7 cellular contexts compared by ENCODE assay signal in genomic region chr1:218339267-218339831, GRCh38. TPM values are rescaled to one million over a fixed set of nuclear protein-coding genes. Genes with fewer than 3 reads are reported as not detected.
DNase-seq lines count a peak whose midpoint lies in the region; ATAC-seq and TF ChIP-seq lines count a peak whose summit lies in the region.

No MANE protein-coding gene starts in this region.

- CTCF ChIA-PET in MCF 10A (lab: Yijun Ruan, JAX): interaction anchor here (0.6 to 3.9 kb wide), 36 partner anchors 9 to 1472 kb away, joined by 3 to 71 read pairs (median 3); no protein-coding TSS in a partner anchor

- no TSS peak for BruUV-seq in MCF 10A (replicated peaks; lab: Mats Ljungman, UMichigan)

- no peaks in the 10 kb centered on the region for H3K9me3 ChIP-seq in neural cell (ENCODE audit: low read length)

- TF ChIP-seq CTCF in GM12872 (IDR thresholded peaks at IDR 0.05; ENCODE audit: insufficient read depth, low read depth, low read length) (peak; percentile 59; the same call in 2 of the 3 replicates), MCF 10A (IDR thresholded peaks at IDR 0.05; ENCODE audit: unreplicated experiment) (peak; percentile 90), neural cell (IDR thresholded peaks at IDR 0.05; ENCODE audit: poor library complexity, severe bottlenecking) (peak; percentile 83)

- H4K20me1 ChIP-seq in neural cell (ENCODE audit: insufficient read depth): no peaks in the 10 kb centered on the region

- no peak overlapping the region for H3K9ac ChIP-seq in neural cell (ENCODE audit: low read length)

- no peak overlapping the region for H2AFZ ChIP-seq in neural cell (ENCODE audit: low read depth, low read length)

- H3K27me3 ChIP-seq in neural cell (ENCODE audit: insufficient read depth, low read depth, low read length): no peaks in the 10 kb centered on the region

- H3K4me2 ChIP-seq in neural cell (ENCODE audit: low read length): no peak overlapping the region

- no peak overlapping the region for H3K27ac Mint-ChIP-seq in MCF 10A (ENCODE audit: low read depth, unreplicated experiment)

- POLR2A ChIA-PET in MCF 10A (lab: Yijun Ruan, JAX): interaction anchor here (0.6 to 2.1 kb wide), 9 partner anchors 15 to 1484 kb away, joined by 3 to 13 read pairs (median 3); no protein-coding TSS in a partner anchor

- no peak overlapping the region for H3K4me3 ChIP-seq in neural cell (ENCODE audit: low read length)

- H3K36me3 ChIP-seq in neural cell (ENCODE audit: insufficient read depth, low read length): no peaks in the 10 kb centered on the region

- ATAC-seq in stimulated activated naive CD8-positive, alpha-beta T cell treated with anti-CD3 and anti-CD28 coated beads, Interleukin-15, Interleukin-2, amounts not matched to agents 100 U/mL and 50 U/mL, for 24 hours: no peak
- ATAC-seq in GM21528 (IDR thresholded peaks at IDR 0.05; ENCODE audit: low FRiP score, unreplicated experiment): no peak

- intact Hi-C loops in MCF 10A (cut with micrococcal nuclease): loop anchor here (1.0 to 2.0 kb wide), 4 partner anchors 182 to 728 kb away; no protein-coding TSS in a partner anchor

- no peaks in the 10 kb centered on the region for H3K4me1 Mint-ChIP-seq in MCF 10A (ENCODE audit: insufficient read depth, unreplicated experiment)

- H3K79me2 ChIP-seq in neural cell (replicated peaks; ENCODE audit: insufficient read depth, low read length): no peaks in the 10 kb centered on the region

- no peak for TF ChIP-seq EP300 in neural cell (conservative IDR thresholded peaks at IDR 0.05; ENCODE audit: poor library complexity, severe bottlenecking)

- H3K27me3 Mint-ChIP-seq in MCF 10A (ENCODE audit: insufficient read depth, unreplicated experiment): no peaks in the 10 kb centered on the region

- peak; percentile 44 for DNase-seq in H4 (ENCODE audit: low spot score)
- peak; percentile 64 for DNase-seq in NCI-H1694 (lab: John Stamatoyannopoulos, UW)
- peak; percentile 71 for DNase-seq in MCF 10A (ENCODE audit: unreplicated experiment)
- DNase-seq in stimulated activated naive CD8-positive, alpha-beta T cell treated with anti-CD3 and anti-CD28 coated beads, Interleukin-15, Interleukin-2, amounts not matched to agents 100 U/mL and 50 U/mL, for 24 hours: no peak

- peaks cover 6% of the 10 kb centered on the region for H3K36me3 Mint-ChIP-seq in MCF 10A (ENCODE audit: insufficient read depth, unreplicated experiment)

- peak; percentile 82 for TF ChIP-seq RAD21 in neural cell (conservative IDR thresholded peaks at IDR 0.05)

- no peak overlapping the region for H3K27ac ChIP-seq in neural cell (ENCODE audit: low read length)

- H3K4me3 Mint-ChIP-seq in MCF 10A (ENCODE audit: unreplicated experiment): no peak overlapping the region

- H3K9me3 Mint-ChIP-seq in MCF 10A (ENCODE audit: unreplicated experiment): no peaks in the 10 kb centered on the region

- no peaks in the 10 kb centered on the region for H3K9me2 ChIP-seq in neural cell (ENCODE audit: insufficient read depth, low read length)

- H3F3A ChIP-seq in neural cell (ENCODE audit: insufficient read depth, low read length, poor library complexity, severe bottlenecking): no peaks in the 10 kb centered on the region

TF ChIP-seq in neural cell, 6 proteins besides CTCF, POLR2A, EP300 and RAD21:
- TF ChIP-seq POLR2AphosphoS5 (IDR thresholded peaks at IDR 0.05): no peak
- TF ChIP-seq MXI1 (conservative IDR thresholded peaks at IDR 0.05; ENCODE audit: poor library complexity, severe bottlenecking): no peak
- TF ChIP-seq TAF1 (IDR thresholded peaks at IDR 0.05; ENCODE audit: low read depth): no peak
- TF ChIP-seq REST (IDR thresholded peaks at IDR 0.05; ENCODE audit: borderline replicate concordance): no peak
- TF ChIP-seq EZH2 (IDR thresholded peaks at IDR 0.05; ENCODE audit: borderline replicate concordance, insufficient read depth, low read length, poor library complexity, severe bottlenecking): no peak
- TF ChIP-seq SMC3 (conservative IDR thresholded peaks at IDR 0.05; ENCODE audit: poor library complexity): peak; percentile 85
TF ChIP-seq in neural cell: peak in this region for 1.

RNA-seq across cellular contexts. Expression of gene TGFB2, which starts 5.8 kb away (rescaled TPM):
- total RNA-seq in H4 (2014; rRNA removed; shearing (Covaris generic)): 14.7 and 18.7 TPM in 2 replicates
- 5.3 and 6.3 TPM in 2 replicates for total RNA-seq in MCF 10A (2022)
- polyA plus RNA-seq in neural cell: 0.10 and 0.16 TPM in 2 replicates
- polyA minus RNA-seq in neural cell: 0.24 and 2.1 TPM in 2 replicates

RNA-seq across cellular contexts. Expression of gene RRP15, which starts 54.3 kb away (rescaled TPM):
- total RNA-seq in H4 (2014; rRNA removed; shearing (Covaris generic)): 5.5 and 5.8 TPM in 2 replicates
- total RNA-seq in MCF 10A (2022): 65.8 and 83.1 TPM in 2 replicates
- polyA plus RNA-seq in neural cell: 4.6 and 5.4 TPM in 2 replicates
- polyA minus RNA-seq in neural cell: 16.8 and 21.8 TPM in 2 replicates
